In the genomic region with DNA sequence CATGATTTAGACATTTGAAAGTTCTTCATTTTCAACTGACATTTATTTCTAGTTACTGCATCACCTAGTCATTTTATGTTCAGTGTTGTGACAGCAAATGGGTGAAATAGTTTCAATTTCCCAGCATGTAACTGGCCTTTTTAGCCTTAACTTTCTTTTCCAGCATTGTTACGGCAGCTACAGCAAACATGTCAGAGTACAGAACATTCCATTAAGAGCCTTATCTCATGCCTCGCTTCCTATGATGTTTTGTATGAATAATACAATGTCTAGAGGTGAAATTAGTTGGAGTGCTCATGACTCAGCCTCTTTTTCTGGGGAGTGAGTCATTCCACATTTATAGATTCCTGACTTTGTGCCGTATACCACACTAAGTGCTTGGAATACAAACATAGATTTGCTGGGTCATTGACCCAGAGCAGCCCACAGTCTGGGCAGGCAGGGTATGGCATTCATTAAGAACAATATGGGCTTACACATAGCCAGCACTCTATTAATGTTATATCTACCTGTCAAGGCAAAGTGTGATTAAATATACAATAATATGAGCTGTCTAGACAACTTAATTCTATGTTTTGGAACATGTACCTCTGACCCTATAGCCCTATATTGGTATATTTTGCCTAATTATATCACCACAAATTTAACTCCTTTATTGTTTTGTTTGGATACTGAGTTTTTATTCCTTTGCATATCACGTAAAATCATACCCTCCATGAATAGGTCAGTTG, we compare ENCODE assay signal across 8 cellular contexts.
A peak's percentile ranks its signal among the peaks of the same experiment; 100 is the strongest.
DNase-seq lines count a peak whose midpoint lies in the region; ATAC-seq and TF ChIP-seq lines count a peak whose summit lies in the region.

No MANE protein-coding gene starts in this region.

- no peaks in the 10 kb centered on the region for H3K27me3 ChIP-seq in CD8-positive, alpha-beta memory T cell (ENCODE audit: insufficient read depth, low read length, poor library complexity, severe bottlenecking)

- CTCF ChIA-PET in CD8-positive, alpha-beta memory T cell (lab: Charles Lee), result no interaction called here

- no peaks in the 10 kb centered on the region for H3K9me3 ChIP-seq in CD8-positive, alpha-beta memory T cell (ENCODE audit: low read length)

- H3K36me3 ChIP-seq in CD8-positive, alpha-beta memory T cell (ENCODE audit: insufficient read depth, low read length), result no peaks in the 10 kb centered on the region

- H3K4me1 Mint-ChIP-seq in CD8-positive, alpha-beta memory T cell, result no peaks in the 10 kb centered on the region

- H3K27me3 Mint-ChIP-seq in CD8-positive, alpha-beta memory T cell, result no peaks in the 10 kb centered on the region

- H3K4me1 ChIP-seq in CD8-positive, alpha-beta memory T cell (ENCODE audit: insufficient read depth, low read length), result no peaks in the 10 kb centered on the region

- DNase-seq in HS-5 (ENCODE audit: low read depth) (peak; percentile 99), hepatic stellate cell (ENCODE audit: low spot score) (peak; percentile 41)
- DNase-seq in CD8-positive, alpha-beta memory T cell, result no peak
- DNase-seq in activated CD8-positive, alpha-beta memory T cell treated with anti-CD3 and anti-CD28 coated beads for 24 hours, result no peak

- no peak overlapping the region for H3K4me3 ChIP-seq in CD8-positive, alpha-beta memory T cell (ENCODE audit: low read length)

- peaks cover 6 to 17% (median 13%) of the 10 kb centered on the region in 5 donors for H3K9me3 Mint-ChIP-seq in CD8-positive, alpha-beta memory T cell

- H3K27ac ChIP-seq in temporal lobe (ENCODE audit: low read depth, low read length), result peak overlapping the region; percentile 55
- no peak overlapping the region for H3K27ac ChIP-seq in CD8-positive, alpha-beta memory T cell (ENCODE audit: low read depth, low read length)

- POLR2A ChIA-PET in CD8-positive, alpha-beta memory T cell (lab: Charles Lee), result no interaction called here

- H3K4me3 Mint-ChIP-seq in CD8-positive, alpha-beta memory T cell, result no peak overlapping the region

- no peaks in the 10 kb centered on the region for H3K36me3 Mint-ChIP-seq in CD8-positive, alpha-beta memory T cell

- ATAC-seq in SK-N-SH treated with all-trans-retinoic acid at 6 μM for 48 hours, result peak; percentile 99
- ATAC-seq in HG03469 (IDR thresholded peaks at IDR 0.05; ENCODE audit: unreplicated experiment), result no peak
- no peak for ATAC-seq in GM18907 (IDR thresholded peaks at IDR 0.05; ENCODE audit: unreplicated experiment)

- no peak overlapping the region for H3K27ac Mint-ChIP-seq in CD8-positive, alpha-beta memory T cell

TF ChIP-seq in SK-N-SH treated with all-trans-retinoic acid at 6 μM for 48 hours, 23 proteins besides CTCF, POLR2A, EP300 and RAD21:
- TF ChIP-seq BACH2 (CRISPR knock-in tag; IDR thresholded peaks at IDR 0.05; ENCODE audit: borderline replicate concordance), result peak; percentile 6; the same call in 1 of the 2 replicates
- TF ChIP-seq PPARA (CRISPR knock-in tag; IDR thresholded peaks at IDR 0.05; ENCODE audit: borderline replicate concordance), result no peak
- no peak for TF ChIP-seq ZNF70 (CRISPR knock-in tag; IDR thresholded peaks at IDR 0.05)
- no peak for TF ChIP-seq GLIS3 (CRISPR knock-in tag; IDR thresholded peaks at IDR 0.05)
- TF ChIP-seq, protein P1, sequence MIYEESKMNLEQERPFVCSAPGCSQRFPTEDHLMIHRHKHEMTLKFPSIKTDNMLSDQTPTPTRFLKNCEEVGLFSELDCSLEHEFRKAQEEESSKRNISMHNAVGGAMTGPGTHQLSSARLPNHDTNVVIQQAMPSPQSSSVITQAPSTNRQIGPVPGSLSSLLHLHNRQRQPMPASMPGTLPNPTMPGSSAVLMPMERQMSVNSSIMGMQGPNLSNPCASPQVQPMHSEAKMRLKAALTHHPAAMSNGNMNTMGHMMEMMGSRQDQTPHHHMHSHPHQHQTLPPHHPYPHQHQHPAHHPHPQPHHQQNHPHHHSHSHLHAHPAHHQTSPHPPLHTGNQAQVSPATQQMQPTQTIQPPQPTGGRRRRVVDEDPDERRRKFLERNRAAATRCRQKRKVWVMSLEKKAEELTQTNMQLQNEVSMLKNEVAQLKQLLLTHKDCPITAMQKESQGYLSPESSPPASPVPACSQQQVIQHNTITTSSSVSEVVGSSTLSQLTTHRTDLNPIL (CRISPR knock-in tag; IDR thresholded peaks at IDR 0.05; ENCODE audit: low read depth), result peak; percentile 92
- TF ChIP-seq ZFP3 (CRISPR knock-in tag; IDR thresholded peaks at IDR 0.05), result 0 out of 2 replicates have a peak, but pooled peaks have one; percentile 23
- TF ChIP-seq ZNF565 (CRISPR knock-in tag; conservative IDR thresholded peaks at IDR 0.05; ENCODE audit: low read depth), result no peak
- peak; percentile 52; the same call in 1 of the 2 replicates for TF ChIP-seq TOX (CRISPR knock-in tag; IDR thresholded peaks at IDR 0.05; ENCODE audit: borderline replicate concordance)
- TF ChIP-seq, protein P2, sequence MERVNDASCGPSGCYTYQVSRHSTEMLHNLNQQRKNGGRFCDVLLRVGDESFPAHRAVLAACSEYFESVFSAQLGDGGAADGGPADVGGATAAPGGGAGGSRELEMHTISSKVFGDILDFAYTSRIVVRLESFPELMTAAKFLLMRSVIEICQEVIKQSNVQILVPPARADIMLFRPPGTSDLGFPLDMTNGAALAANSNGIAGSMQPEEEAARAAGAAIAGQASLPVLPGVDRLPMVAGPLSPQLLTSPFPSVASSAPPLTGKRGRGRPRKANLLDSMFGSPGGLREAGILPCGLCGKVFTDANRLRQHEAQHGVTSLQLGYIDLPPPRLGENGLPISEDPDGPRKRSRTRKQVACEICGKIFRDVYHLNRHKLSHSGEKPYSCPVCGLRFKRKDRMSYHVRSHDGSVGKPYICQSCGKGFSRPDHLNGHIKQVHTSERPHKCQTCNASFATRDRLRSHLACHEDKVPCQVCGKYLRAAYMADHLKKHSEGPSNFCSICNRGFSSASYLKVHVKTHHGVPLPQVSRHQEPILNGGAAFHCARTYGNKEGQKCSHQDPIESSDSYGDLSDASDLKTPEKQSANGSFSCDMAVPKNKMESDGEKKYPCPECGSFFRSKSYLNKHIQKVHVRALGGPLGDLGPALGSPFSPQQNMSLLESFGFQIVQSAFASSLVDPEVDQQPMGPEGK (CRISPR knock-in tag; IDR thresholded peaks at IDR 0.05; ENCODE audit: borderline replicate concordance), result no peak
- TF ChIP-seq ZC3H10 (CRISPR knock-in tag; IDR thresholded peaks at IDR 0.05), result no peak
- no peak for TF ChIP-seq ZFP30 (CRISPR knock-in tag; IDR thresholded peaks at IDR 0.05)
- no peak for TF ChIP-seq ZNF8 (CRISPR knock-in tag; IDR thresholded peaks at IDR 0.05)
- peak; percentile 97 for TF ChIP-seq ISL1 (CRISPR knock-in tag; IDR thresholded peaks at IDR 0.05)
- TF ChIP-seq ESRRG (CRISPR knock-in tag; IDR thresholded peaks at IDR 0.05), result peak; percentile 69; the same call in 1 of the 2 replicates
- TF ChIP-seq, protein P3, sequence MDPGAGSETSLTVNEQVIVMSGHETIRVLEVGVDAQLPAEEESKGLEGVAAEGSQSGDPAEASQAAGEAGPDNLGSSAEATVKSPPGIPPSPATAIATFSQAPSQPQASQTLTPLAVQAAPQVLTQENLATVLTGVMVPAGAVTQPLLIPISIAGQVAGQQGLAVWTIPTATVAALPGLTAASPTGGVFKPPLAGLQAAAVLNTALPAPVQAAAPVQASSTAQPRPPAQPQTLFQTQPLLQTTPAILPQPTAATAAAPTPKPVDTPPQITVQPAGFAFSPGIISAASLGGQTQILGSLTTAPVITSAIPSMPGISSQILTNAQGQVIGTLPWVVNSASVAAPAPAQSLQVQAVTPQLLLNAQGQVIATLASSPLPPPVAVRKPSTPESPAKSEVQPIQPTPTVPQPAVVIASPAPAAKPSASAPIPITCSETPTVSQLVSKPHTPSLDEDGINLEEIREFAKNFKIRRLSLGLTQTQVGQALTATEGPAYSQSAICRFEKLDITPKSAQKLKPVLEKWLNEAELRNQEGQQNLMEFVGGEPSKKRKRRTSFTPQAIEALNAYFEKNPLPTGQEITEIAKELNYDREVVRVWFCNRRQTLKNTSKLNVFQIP (CRISPR knock-in tag; IDR thresholded peaks at IDR 0.05; ENCODE audit: borderline replicate concordance, low read depth), result no peak
- TF ChIP-seq TCF4 (CRISPR knock-in tag; IDR thresholded peaks at IDR 0.05; ENCODE audit: borderline replicate concordance), result peak; percentile 27; the same call in 1 of the 2 replicates
- TF ChIP-seq OSR1 (CRISPR knock-in tag; IDR thresholded peaks at IDR 0.05), result no peak
- no peak for TF ChIP-seq RARB (CRISPR knock-in tag; IDR thresholded peaks at IDR 0.05)
- TF ChIP-seq CSDC2 (CRISPR knock-in tag; IDR thresholded peaks at IDR 0.05), result no peak

Comparison
In these comparisons a context has a peak if more than half of its experiments do, and no peak if none do; other contexts are left out.
1. DNase-seq: peak in HS-5 (single experiment) and hepatic stellate cell (single experiment); none in CD8-positive, alpha-beta memory T cell (0 of 5) and activated CD8-positive, alpha-beta memory T cell treated with anti-CD3 and anti-CD28 coated beads for 24 hours (single experiment).